11 cellular contexts compared by ENCODE assay signal in genomic region chr11:43921561-43922294, GRCh38. TPM values are rescaled to one million over a fixed set of nuclear protein-coding genes. Genes with fewer than 3 reads are reported as not detected.
A peak's percentile ranks its signal among the peaks of the same experiment; 100 is the strongest.
DNase-seq lines count a peak whose midpoint lies in the region; ATAC-seq and TF ChIP-seq lines count a peak whose summit lies in the region.
"Had no signal": no experiment of that assay in that cellular context is flagged by ENCODE, and none has a peak within 500 bp of the region (broad histone marks: within the 10 kb centered on the region; RNA-seq: fewer than 3 reads in every experiment).

No MANE protein-coding gene starts in this region.

- no peak for TF ChIP-seq CTCF in coronary artery (IDR thresholded peaks at IDR 0.05)
- no peak for TF ChIP-seq CTCF in osteocyte (IDR thresholded peaks at IDR 0.05)

- H3K4me3 ChIP-seq in ACC112 (ENCODE audit: low read depth, low read length) (no peak overlapping the region), coronary artery (peak overlapping the region; percentile 23)

- no peaks in the 10 kb centered on the region for H3K79me2 ChIP-seq in ACC112 (ENCODE audit: control insufficient read depth, insufficient read depth, low read length, unreplicated experiment)

- peaks cover 7% of the 10 kb centered on the region; the same call in 1 of the 2 replicates for H3K36me3 ChIP-seq in ACC112 (ENCODE audit: insufficient read depth, low read length)

- H3K27ac Mint-ChIP-seq in osteocyte (ENCODE audit: unreplicated experiment): peak overlapping the region; percentile 66
- H3K27ac Mint-ChIP-seq: dendritic cell treated with granulocyte-macrophage colony-stimulating factor and Interleukin-4, amounts not matched to agents 40 ng/mL and 50 ng/mL, for 4 days had no signal

- ATAC-seq in left lobe of liver (no peak), GM18858 (IDR thresholded peaks at IDR 0.05; ENCODE audit: unreplicated experiment) (no peak)

- H3K9me3 Mint-ChIP-seq in osteocyte (ENCODE audit: unreplicated experiment): no peaks in the 10 kb centered on the region
- H3K9me3 Mint-ChIP-seq: activated T-cell treated with anti-CD3 and anti-CD28 coated beads, Interleukin-2, amount 50 U/mL, for 4 hours; dendritic cell treated with granulocyte-macrophage colony-stimulating factor and Interleukin-4, amounts not matched to agents 40 ng/mL and 50 ng/mL, for 4 days had no signal

- DNase-seq in NCI-H524 (lab: John Stamatoyannopoulos, UW) (peak; percentile 93 to 95), coronary artery (ENCODE audit: low spot score) (no peak), osteocyte (ENCODE audit: extremely low spot score, unreplicated experiment) (no peak), left lobe of liver (ENCODE audit: low spot score) (no peak), NCI-H226 (no peak), iPS-NIHi11 (ENCODE audit: low spot score) (no peak)
- DNase-seq: activated T-cell treated with anti-CD3 and anti-CD28 coated beads, Interleukin-2, amount 50 U/mL, for 4 hours; stimulated activated CD4-positive, alpha-beta T cell treated with anti-CD3 and anti-CD28 coated beads, Interleukin-4, amount 100 ng/mL, for 1 hour had no signal

- no peak overlapping the region for H3K4me3 Mint-ChIP-seq in osteocyte (ENCODE audit: unreplicated experiment)
- H3K4me3 Mint-ChIP-seq: activated T-cell treated with anti-CD3 and anti-CD28 coated beads, Interleukin-2, amount 50 U/mL, for 4 hours; dendritic cell treated with granulocyte-macrophage colony-stimulating factor and Interleukin-4, amounts not matched to agents 40 ng/mL and 50 ng/mL, for 4 days had no signal

- H3K27me3 Mint-ChIP-seq in osteocyte (ENCODE audit: unreplicated experiment): no peaks in the 10 kb centered on the region
- H3K27me3 Mint-ChIP-seq: dendritic cell treated with granulocyte-macrophage colony-stimulating factor and Interleukin-4, amounts not matched to agents 40 ng/mL and 50 ng/mL, for 4 days had no signal

- H3K36me3 Mint-ChIP-seq in osteocyte (ENCODE audit: unreplicated experiment): peaks cover 25% of the 10 kb centered on the region

- H3K27ac ChIP-seq in ACC112 (ENCODE audit: low read depth, low read length) (peak overlapping the region; percentile 89), coronary artery (peak overlapping the region; percentile 91 to 94)

- H3K4me1 Mint-ChIP-seq in osteocyte (ENCODE audit: unreplicated experiment): peaks cover 31% of the 10 kb centered on the region

- H2AFZ ChIP-seq in ACC112 (ENCODE audit: low read length, unreplicated experiment): no peak overlapping the region

- peaks cover 45% of the 10 kb centered on the region for H3K4me1 ChIP-seq in ACC112 (ENCODE audit: control insufficient read depth, insufficient read depth, low read length, unreplicated experiment)

- no peaks in the 10 kb centered on the region for H3K27me3 ChIP-seq in ACC112 (ENCODE audit: insufficient read depth, low read length)

RNA-seq across cellular contexts. Expression of gene C11orf96, which starts 20.7 kb away (rescaled TPM):
- 1.1 and 1.2 TPM in 2 replicates for total RNA-seq in osteocyte
- 10.3 TPM for total RNA-seq in left lobe of liver

RNA-seq across cellular contexts. Expression of gene ALKBH3, which starts 41.1 kb away (rescaled TPM):
- 32.4 and 39.6 TPM in 2 replicates for total RNA-seq in osteocyte
- 14.6 TPM for total RNA-seq in left lobe of liver

Comparison
In these comparisons a context has a peak if more than half of its experiments do, and no peak if none do; other contexts are left out.
1. DNase-seq: peak in NCI-H524 (2 of 2); none in coronary artery (single experiment), osteocyte (single experiment), left lobe of liver (single experiment), NCI-H226 (single experiment) and iPS-NIHi11 (single experiment).